Comparison of ENCODE assay signal across 8 cellular contexts in genomic region chr11:62573592-62574362, GRCh38. TPM values are rescaled to one million over a fixed set of nuclear protein-coding genes. Genes with fewer than 3 reads are reported as not detected.
DNase-seq lines count a peak whose midpoint lies in the region; ATAC-seq, FAIRE-seq and TF ChIP-seq lines count a peak whose summit lies in the region.

Gene EEF1G, minus strand, starts transcription at chr11:62573891. Its CDS starts 49 bp downstream, at chr11:62573842.

- H3K4me3 Mint-ChIP-seq in T-helper 17 cell = peak within 1 kb of the TSS; percentile 99

- peaks cover 18% of the 10 kb centered on the region for H3K36me3 Mint-ChIP-seq in T-helper 17 cell (ENCODE audit: low read depth)

- peak within 1 kb of the TSS; percentile 100 for H3K27ac Mint-ChIP-seq in T-helper 17 cell

- FAIRE-seq in urothelium cell line (lab: Jason Lieb, UNC) = no peak

- peak; percentile 85 for TF ChIP-seq POLR2A in GM15510 (IDR thresholded peaks at IDR 0.05; ENCODE audit: borderline replicate concordance, extremely low read depth, insufficient read length)

- peak; percentile 98 for DNase-seq in NCI-H1694 treated with DMSO at 0.1 percent for 48 hours (lab: John Stamatoyannopoulos, UW)
- DNase-seq in T-helper 17 cell = peak; percentile 94 to 97 (median 95)
- DNase-seq in amygdala (lab: John Stamatoyannopoulos, UW) = peak; percentile 78 to 99 (median 98)
- DNase-seq in left ventricle myocardium inferior = peak; percentile 97
- peak; percentile 98 to 99 for DNase-seq in psoas muscle
- peak; percentile 98 for DNase-seq in urothelium cell line (ENCODE audit: low spot score)

- TF ChIP-seq CTCF in left ventricle myocardium inferior (IDR thresholded peaks at IDR 0.05; ENCODE audit: borderline replicate concordance) (no peak), psoas muscle (IDR thresholded peaks at IDR 0.05) (no peak)

- peaks cover 48% of the 10 kb centered on the region for H3K4me1 Mint-ChIP-seq in T-helper 17 cell

- H3K4me1 ChIP-seq in left ventricle myocardium inferior (peaks cover 81% of the 10 kb centered on the region), psoas muscle (peaks cover 56% of the 10 kb centered on the region)

- no peaks in the 10 kb centered on the region for H3K9me3 ChIP-seq in T-helper 17 cell (ENCODE audit: control insufficient read depth, low read length, poor library complexity, severe bottlenecking)
- no peaks in the 10 kb centered on the region for H3K9me3 ChIP-seq in left ventricle myocardium inferior (replicated peaks)
- no peaks in the 10 kb centered on the region for H3K9me3 ChIP-seq in psoas muscle

- H3K36me3 ChIP-seq in left ventricle myocardium inferior = peaks cover 62% of the 10 kb centered on the region
- peaks cover 5 to 73% of the 10 kb centered on the region in 2 donors for H3K36me3 ChIP-seq in psoas muscle (ENCODE audit: insufficient read depth in 1 of 2, low read depth in 1 of 2)

- WGBS in psoas muscle, 3 donors = 0% methylated on average over 46 of the region's 46 CpGs

- H3K27me3 ChIP-seq in left ventricle myocardium inferior (ENCODE audit: low read depth) = no peaks in the 10 kb centered on the region
- H3K27me3 ChIP-seq in psoas muscle (ENCODE audit: insufficient read depth in 3 of 3, low read length in 2 of 3) = no peaks in the 10 kb centered on the region

- H3K27ac ChIP-seq in left ventricle myocardium inferior (replicated peaks) = peak within 1 kb of the TSS; percentile 94
- peak within 1 kb of the TSS; percentile 92 for H3K27ac ChIP-seq in psoas muscle

- intact Hi-C loops in left ventricle myocardium inferior (cut with micrococcal nuclease) = no loop called here
- intact Hi-C loops in psoas muscle (cut with DNase I) = loop anchor here in 1 of 2 donors (10.0 kb wide), 1 partner anchor 281 kb away; no protein-coding TSS in a partner anchor

- ATAC-seq in HG02885 (IDR thresholded peaks at IDR 0.05; ENCODE audit: poor library complexity, unreplicated experiment) = peak; percentile 91
- peak; percentile 95 for ATAC-seq in T-helper 17 cell
- peak; percentile 92 to 94 (median 94) for ATAC-seq in psoas muscle

- H3K4me3 ChIP-seq in left ventricle myocardium inferior (peak within 1 kb of the TSS; percentile 94), psoas muscle (peak within 1 kb of the TSS; percentile 90)

- no peaks in the 10 kb centered on the region for H3K27me3 Mint-ChIP-seq in T-helper 17 cell

RNA-seq across cellular contexts. Expression of gene EEF1G, which starts in this region (rescaled TPM):
- total RNA-seq in T-helper 17 cell (1,000 to 10,000 TPM; 1,954 to 1,984 TPM), left ventricle myocardium inferior (958 TPM), psoas muscle (1,000 to 10,000 TPM; 1,137 to 1,954 (median 1,509) TPM)
- polyA plus RNA-seq in psoas muscle = 1,000 to 10,000 TPM; 1,687 to 2,356 (median 2,243) TPM

Comparison
In these comparisons a context has a peak if more than half of its experiments do, and no peak if none do; other contexts are left out.
1. Peak in every context shown above with its lines: DNase-seq, ATAC-seq, H3K4me3 ChIP-seq and H3K27ac ChIP-seq.